In the genomic region with DNA sequence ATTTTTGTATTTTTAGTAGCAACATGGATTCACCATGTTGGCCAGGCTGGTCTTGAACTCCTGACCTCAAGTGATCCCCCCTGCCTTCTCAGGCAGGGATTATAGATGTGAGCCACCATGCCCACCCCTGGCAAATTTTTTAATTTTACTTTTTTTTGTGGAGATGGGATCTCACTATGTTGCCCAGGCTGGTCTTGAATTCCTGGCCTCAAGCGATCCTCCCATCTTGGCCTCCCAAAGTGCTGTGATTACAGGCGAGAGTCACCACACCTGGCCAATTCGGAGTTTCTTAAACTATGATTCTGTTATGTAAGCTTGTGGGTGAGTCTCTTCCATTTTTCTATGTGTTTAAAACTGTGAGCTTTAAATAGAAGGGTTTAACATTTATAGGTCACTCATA, we compare ENCODE assay signal across 11 cellular contexts. TPM values are rescaled to one million over a fixed set of nuclear protein-coding genes. Genes with fewer than 3 reads are reported as not detected.
"Had no signal": no experiment of that assay in that cellular context is flagged by ENCODE, and none has a peak within 500 bp of the region (broad histone marks: within the 10 kb centered on the region; RNA-seq: fewer than 3 reads in every experiment).

No MANE protein-coding gene starts in this region.

- ATAC-seq: HCT116 had no signal

- H3K4me3 ChIP-seq: GM23248, HAP-1 had no signal

- H3K4me2 ChIP-seq: KMS-11 had no signal

- H2AFZ ChIP-seq: GM23248 had no signal

- H3K9ac ChIP-seq: GM23248, KMS-11 had no signal

- H3K9me3 ChIP-seq: HAP-1 had no signal

- H3K27ac ChIP-seq: GM23248, HL-60, KMS-11 had no signal

- DNase-seq: GM23248, GOT3, H7, IMR-90, Kasumi-1, KBM-7 had no signal

RNA-seq across cellular contexts. Expression of a gene that starts 35.2 kb away (rescaled TPM):
- total RNA-seq: H4 had no signal
